ENCODE assay signal across 27 cellular contexts in the genomic region with DNA sequence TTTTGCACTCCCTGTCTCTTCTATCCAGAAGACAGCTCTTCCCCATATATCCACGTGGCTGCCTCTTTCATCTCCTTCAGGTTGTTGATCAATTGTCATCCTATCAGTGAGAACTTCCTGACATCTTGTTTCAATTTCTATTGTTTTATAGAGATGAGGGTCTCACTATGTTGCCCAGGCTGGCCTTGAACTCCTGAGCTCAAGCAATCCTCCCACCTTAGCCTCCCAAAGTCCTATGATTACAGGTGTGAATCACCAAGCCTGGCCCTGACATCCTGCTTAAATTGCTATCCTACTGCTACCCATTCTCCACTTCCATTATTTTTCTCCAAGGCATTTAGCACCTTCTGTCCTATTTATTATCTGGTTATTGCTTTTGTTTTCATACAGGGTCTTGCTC. TPM values are rescaled to one million over a fixed set of nuclear protein-coding genes. Genes with fewer than 3 reads are reported as not detected.
DNase-seq lines count a peak whose midpoint lies in the region; ATAC-seq, FAIRE-seq and TF ChIP-seq lines count a peak whose summit lies in the region.
"Had no signal": no experiment of that assay in that cellular context is flagged by ENCODE, and none has a peak within 500 bp of the region (broad histone marks: within the 10 kb centered on the region; RNA-seq: fewer than 3 reads in every experiment).

No MANE protein-coding gene starts in this region.

- H3K4me3 Mint-ChIP-seq in WTC11 = no peak overlapping the region
- peak overlapping the region in 1 of 5 experiments; percentile 35 for H3K4me3 Mint-ChIP-seq in brain
- no peak overlapping the region for H3K4me3 Mint-ChIP-seq in neural progenitor cell
- H3K4me3 Mint-ChIP-seq: CD14-positive monocyte; CD4-positive, alpha-beta memory T cell; CD4-positive, CD25-positive, alpha-beta regulatory T cell; CD8-positive, alpha-beta memory T cell had no signal

- FAIRE-seq in GM19239 (lab: Jason Lieb, UNC) = no peak
- FAIRE-seq: A204.1, GM12878, GM12892, GM18507 had no signal

- intact Hi-C loops in sigmoid colon (cut with DNase I) = no loop called here

- H3K4me3 ChIP-seq in neural progenitor cell (no peak overlapping the region), sigmoid colon (no peak overlapping the region)
- H3K4me3 ChIP-seq: BLaER1, GM12878 had no signal

- H3K27me3 ChIP-seq in neural progenitor cell (no peaks in the 10 kb centered on the region), sigmoid colon (no peaks in the 10 kb centered on the region)
- H3K27me3 ChIP-seq: BE2C, BLaER1 had no signal

- 38 to 76% methylated on average over 1 of the region's 1 CpG for WGBS in sigmoid colon, 2 donors

- H3K9me3 ChIP-seq in neural progenitor cell (ENCODE audit: low read depth) = no peaks in the 10 kb centered on the region
- H3K9me3 ChIP-seq in sigmoid colon = no peaks in the 10 kb centered on the region
- H3K9me3 ChIP-seq: BE2C, BLaER1 had no signal

- H3K27me3 Mint-ChIP-seq in WTC11 (ENCODE audit: low read depth) = no peaks in the 10 kb centered on the region; the same call in none of the 2 replicates
- peaks cover 19% of the 10 kb centered on the region for H3K27me3 Mint-ChIP-seq in brain
- peaks cover 21% of the 10 kb centered on the region for H3K27me3 Mint-ChIP-seq in neural progenitor cell (ENCODE audit: insufficient read depth, low read depth)

- no peaks in the 10 kb centered on the region for H4K20me1 ChIP-seq in neural progenitor cell (ENCODE audit: low read depth)
- H4K20me1 ChIP-seq: BLaER1 had no signal

- H3F3A ChIP-seq in neural progenitor cell (ENCODE audit: low read depth) = peaks cover 36% of the 10 kb centered on the region

- H3K4me1 Mint-ChIP-seq in WTC11 = peaks cover 75% of the 10 kb centered on the region
- H3K4me1 Mint-ChIP-seq in brain = peaks cover 47% of the 10 kb centered on the region
- peaks cover 39% of the 10 kb centered on the region for H3K4me1 Mint-ChIP-seq in neural progenitor cell
- H3K4me1 Mint-ChIP-seq: CD4-positive, alpha-beta memory T cell; CD4-positive, CD25-positive, alpha-beta regulatory T cell; CD8-positive, alpha-beta memory T cell had no signal

- POLR2A ChIA-PET in WTC11 (lab: Charles Lee) = interaction anchor here (1.0 kb wide), 1 partner anchor 12 kb away, joined by 3 read pairs; no protein-coding TSS in a partner anchor

- H2AFZ ChIP-seq in neural progenitor cell (replicated peaks) = no peak overlapping the region

- H3K4me2 ChIP-seq in neural progenitor cell = no peak overlapping the region
- H3K4me2 ChIP-seq: BLaER1 had no signal

- H3K9me3 Mint-ChIP-seq in WTC11 (peaks cover 6% of the 10 kb centered on the region), brain (peaks cover 0 to 15% (median 2%) of the 10 kb centered on the region in 5 experiments), neural progenitor cell (no peaks in the 10 kb centered on the region)
- H3K9me3 Mint-ChIP-seq: CD8-positive, alpha-beta memory T cell had no signal

- H3K4me1 ChIP-seq in neural progenitor cell (peaks cover 34% of the 10 kb centered on the region), sigmoid colon (peaks cover 0 to 17% (median 9%) of the 10 kb centered on the region in 4 donors)
- H3K4me1 ChIP-seq: BLaER1 had no signal

- H3K79me2 ChIP-seq in neural progenitor cell (ENCODE audit: low read depth) = no peaks in the 10 kb centered on the region

- H3K36me3 Mint-ChIP-seq in WTC11 (no peaks in the 10 kb centered on the region), brain (no peaks in the 10 kb centered on the region), neural progenitor cell (no peaks in the 10 kb centered on the region)
- H3K36me3 Mint-ChIP-seq: CD14-positive monocyte; CD4-positive, alpha-beta memory T cell; CD4-positive, CD25-positive, alpha-beta regulatory T cell; CD8-positive, alpha-beta memory T cell had no signal

- ATAC-seq in WTC11 = no peak
- no peak for ATAC-seq in GM21390 (IDR thresholded peaks at IDR 0.05; ENCODE audit: unreplicated experiment)
- ATAC-seq: GM12878 had no signal

- no peak for TF ChIP-seq POLR2A in sigmoid colon (IDR thresholded peaks at IDR 0.05)

- H3K27ac ChIP-seq in neural progenitor cell = no peak overlapping the region
- H3K27ac ChIP-seq in sigmoid colon = no peak overlapping the region
- H3K27ac ChIP-seq: BLaER1 had no signal

- TF ChIP-seq CTCF in WTC11 (IDR thresholded peaks at IDR 0.05) (no peak), brain (conservative IDR thresholded peaks at IDR 0.05) (no peak), neural progenitor cell (IDR thresholded peaks at IDR 0.05) (no peak), sigmoid colon (IDR thresholded peaks at IDR 0.05) (no peak)

- no peak overlapping the region for H3K9ac ChIP-seq in neural progenitor cell
- H3K9ac ChIP-seq: BLaER1 had no signal

- DNase-seq in NCI-H69 (lab: John Stamatoyannopoulos, UW) (peak; percentile 11), WTC11 (ENCODE audit: low spot score) (no peak), neural progenitor cell (ENCODE audit: low spot score) (no peak), sigmoid colon (no peak), T-helper 2 cell (no peak), GM19239 (ENCODE audit: insufficient read length, low spot score) (no peak)
- DNase-seq: 8988T; ACHN; C1 segment of cervical spinal cord; CD4-positive, alpha-beta memory T cell; CD4-positive, CD25-positive, alpha-beta regulatory T cell; CD8-positive, alpha-beta memory T cell; DMS 273 treated with DMSO at 0.1 percent for 48 hours; DND-41; EL; GDM1 had no signal

- CTCF ChIA-PET in WTC11 (lab: Charles Lee) = interaction anchor here (0.5 kb wide), 1 partner anchor 244 kb away, joined by 4 read pairs; no protein-coding TSS in a partner anchor

- H3K27ac Mint-ChIP-seq in WTC11 = no peak overlapping the region
- H3K27ac Mint-ChIP-seq in brain = peak overlapping the region in 3 of 5 experiments; percentile 10 to 63 (median 26)
- H3K27ac Mint-ChIP-seq in neural progenitor cell = peak overlapping the region; percentile 55
- H3K27ac Mint-ChIP-seq: CD4-positive, CD25-positive, alpha-beta regulatory T cell had no signal

- no peak for TF ChIP-seq EP300 in sigmoid colon (IDR thresholded peaks at IDR 0.05)

- H3K36me3 ChIP-seq in neural progenitor cell (no peaks in the 10 kb centered on the region), sigmoid colon (no peaks in the 10 kb centered on the region)
- H3K36me3 ChIP-seq: BE2C, BLaER1 had no signal

TF ChIP-seq in WTC11, 78 proteins besides CTCF, POLR2A, EP300 and RAD21:
- TF ChIP-seq ZNF396 (CRISPR knock-in tag; IDR thresholded peaks at IDR 0.05; ENCODE audit: borderline replicate concordance) (no peak), ZNF121 (CRISPR knock-in tag; IDR thresholded peaks at IDR 0.05) (peak; percentile 91)
- TF ChIP-seq, protein P1, sequence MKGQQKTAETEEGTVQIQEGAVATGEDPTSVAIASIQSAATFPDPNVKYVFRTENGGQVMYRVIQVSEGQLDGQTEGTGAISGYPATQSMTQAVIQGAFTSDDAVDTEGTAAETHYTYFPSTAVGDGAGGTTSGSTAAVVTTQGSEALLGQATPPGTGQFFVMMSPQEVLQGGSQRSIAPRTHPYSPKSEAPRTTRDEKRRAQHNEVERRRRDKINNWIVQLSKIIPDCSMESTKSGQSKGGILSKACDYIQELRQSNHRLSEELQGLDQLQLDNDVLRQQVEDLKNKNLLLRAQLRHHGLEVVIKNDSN (CRISPR knock-in tag; IDR thresholded peaks at IDR 0.05) = no peak

RNA-seq across cellular contexts. Expression of a gene that starts 44.9 kb away (rescaled TPM):
- total RNA-seq in WTC11 (2021) (86.0 to 89.5 TPM (median 89.3 TPM) in 3 replicates), neural progenitor cell (ENCODE audit: low replicate concordance) (55.7 and 87.7 TPM in 2 replicates), sigmoid colon (10 to 100 TPM; 28.4 to 42.1 (median 34.3) TPM)
- polyA plus RNA-seq in brain (ENCODE audit: insufficient read depth, low read depth, low replicate concordance) (12.5 TPM), sigmoid colon (10 to 100 TPM; 12.6 to 17.9 (median 13.2) TPM)

RNA-seq across cellular contexts. Expression of a gene that starts 53.0 kb away (rescaled TPM):
- total RNA-seq in WTC11 (2021) (374 to 444 TPM (median 377 TPM) in 3 replicates), neural progenitor cell (ENCODE audit: low replicate concordance) (320 and 454 TPM in 2 replicates), sigmoid colon (1 to 10 TPM; 2.1 to 8.2 (median 5.3) TPM)
- polyA plus RNA-seq in brain (ENCODE audit: insufficient read depth, low read depth, low replicate concordance) (118 TPM), sigmoid colon (1 to 10 TPM in 1 of 3 donors, not detected in 2; 3.3 TPM)
- total RNA-seq: CD4-positive, alpha-beta memory T cell; CD4-positive, CD25-positive, alpha-beta regulatory T cell; CD8-positive, alpha-beta memory T cell; G401 had no signal
- polyA plus RNA-seq: AG04450; CD14-positive monocyte; CD4-positive, alpha-beta memory T cell; CD4-positive, CD25-positive, alpha-beta regulatory T cell; CD8-positive, alpha-beta memory T cell had no signal

Comparison
In these comparisons a context has a peak if more than half of its experiments do, and no peak if none do; other contexts are left out.
1. RNA of a gene that starts 53.0 kb away (total RNA-seq): 374 to 444 TPM in WTC11 and 320 to 454 TPM in neural progenitor cell; 2.1 to 8.2 TPM in sigmoid colon; every median in the first group is over 10 times any median in the second.